ENCODE assay signal across 1 cellular context in the genomic region with DNA sequence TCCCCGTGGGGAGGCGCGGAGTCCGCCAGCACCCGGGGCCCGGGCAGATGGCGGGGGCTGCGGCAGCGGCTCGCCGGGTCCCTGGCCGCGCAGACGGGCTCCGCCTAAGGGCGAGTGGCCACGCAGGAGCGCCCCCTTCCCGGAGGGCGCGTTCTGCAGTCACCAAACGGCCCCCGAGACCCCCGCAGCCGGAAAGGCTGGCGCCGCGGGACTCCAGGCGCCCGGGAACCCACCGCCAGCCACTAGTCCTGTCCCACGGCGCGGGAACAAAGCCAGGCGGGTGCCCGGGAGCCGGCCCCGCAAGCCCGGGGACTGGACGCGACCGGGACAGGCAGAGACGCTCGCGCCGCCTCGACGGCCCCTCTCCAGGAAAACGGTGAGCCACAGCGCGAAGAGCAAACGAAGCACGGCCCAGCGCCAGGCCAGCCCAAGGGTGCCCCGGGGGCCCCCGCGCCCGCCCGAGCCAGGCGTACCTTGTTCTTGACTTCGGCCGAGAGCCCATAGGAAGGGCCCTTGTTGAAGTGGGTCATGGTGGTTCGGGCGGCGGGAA.
TF ChIP-seq lines count a peak whose summit lies in the region.

No MANE protein-coding gene starts in this region.

TF ChIP-seq in HepG2, 621 proteins besides CTCF, POLR2A, EP300 and RAD21 (continued from another document and continues in another):
- TF ChIP-seq, protein P1, sequence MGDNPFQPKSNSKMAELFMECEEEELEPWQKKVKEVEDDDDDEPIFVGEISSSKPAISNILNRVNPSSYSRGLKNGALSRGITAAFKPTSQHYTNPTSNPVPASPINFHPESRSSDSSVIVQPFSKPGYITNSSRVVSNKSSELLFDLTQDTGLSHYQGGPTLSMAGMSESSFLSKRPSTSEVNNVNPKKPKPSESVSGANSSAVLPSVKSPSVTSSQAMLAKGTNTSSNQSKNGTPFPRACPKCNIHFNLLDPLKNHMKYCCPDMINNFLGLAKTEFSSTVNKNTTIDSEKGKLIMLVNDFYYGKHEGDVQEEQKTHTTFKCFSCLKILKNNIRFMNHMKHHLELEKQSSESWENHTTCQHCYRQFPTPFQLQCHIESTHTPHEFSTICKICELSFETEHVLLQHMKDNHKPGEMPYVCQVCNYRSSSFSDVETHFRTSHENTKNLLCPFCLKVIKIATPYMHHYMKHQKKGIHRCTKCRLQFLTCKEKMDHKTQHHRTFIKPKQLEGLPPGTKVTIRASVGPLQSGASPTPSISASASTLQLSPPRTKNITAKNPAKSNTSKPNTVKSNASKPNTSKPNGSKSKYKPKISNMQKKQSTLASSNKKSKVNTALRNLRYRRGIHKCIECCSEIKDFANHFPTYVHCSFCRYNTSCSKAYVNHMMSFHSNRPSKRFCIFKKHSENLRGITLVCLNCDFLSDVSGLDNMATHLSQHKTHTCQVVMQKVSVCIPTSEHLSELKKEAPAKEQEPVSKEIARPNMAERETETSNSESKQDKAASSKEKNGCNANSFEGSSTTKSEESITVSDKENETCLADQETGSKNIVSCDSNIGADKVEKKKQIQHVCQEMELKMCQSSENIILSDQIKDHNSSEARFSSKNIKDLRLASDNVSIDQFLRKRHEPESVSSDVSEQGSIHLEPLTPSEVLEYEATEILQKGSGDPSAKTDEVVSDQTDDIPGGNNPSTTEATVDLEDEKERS (CRISPR knock-in tag; IDR thresholded peaks at IDR 0.05), result no peak
- TF ChIP-seq BRF2 (CRISPR knock-in tag; IDR thresholded peaks at IDR 0.05) (no peak; the same call in 1 of the 2 replicates), ZNF17 (CRISPR knock-in tag; IDR thresholded peaks at IDR 0.05) (no peak), ZNF672 (CRISPR knock-in tag; IDR thresholded peaks at IDR 0.05) (no peak), MLXIP (CRISPR knock-in tag; IDR thresholded peaks at IDR 0.05; ENCODE audit: borderline replicate concordance) (no peak), RCOR2 (CRISPR knock-in tag; IDR thresholded peaks at IDR 0.05) (no peak), SRSF1 (optimal IDR thresholded peaks at IDR 0.05; ENCODE audit: low read depth, low read length) (no peak), RXRB (CRISPR knock-in tag; IDR thresholded peaks at IDR 0.05; ENCODE audit: borderline replicate concordance) (no peak), MXD4 (CRISPR knock-in tag; IDR thresholded peaks at IDR 0.05) (no peak), NCOA5 (CRISPR knock-in tag; IDR thresholded peaks at IDR 0.05) (no peak), MYNN (CRISPR knock-in tag; IDR thresholded peaks at IDR 0.05; ENCODE audit: low read depth) (no peak), KDM5A (IDR thresholded peaks at IDR 0.05; ENCODE audit: borderline replicate concordance, low read length) (no peak), ZNF432 (CRISPR knock-in tag; IDR thresholded peaks at IDR 0.05; ENCODE audit: borderline replicate concordance) (no peak), SNRNP70 (IDR thresholded peaks at IDR 0.05; ENCODE audit: low read depth, low read length) (no peak), ZFAT (CRISPR knock-in tag; conservative IDR thresholded peaks at IDR 0.05) (no peak), ATF2 (CRISPR knock-in tag; IDR thresholded peaks at IDR 0.05) (no peak), HINFP (CRISPR knock-in tag; IDR thresholded peaks at IDR 0.05; ENCODE audit: low read depth) (no peak), IKZF5 (CRISPR knock-in tag; IDR thresholded peaks at IDR 0.05) (no peak), ZNF713 (CRISPR knock-in tag; IDR thresholded peaks at IDR 0.05) (peak; percentile 25; the same call in 1 of the 2 replicates), ZNF557 (CRISPR knock-in tag; IDR thresholded peaks at IDR 0.05) (no peak), CHD4 (IDR thresholded peaks at IDR 0.05; ENCODE audit: borderline replicate concordance, low read length) (no peak), GABPA (IDR thresholded peaks at IDR 0.05; ENCODE audit: low read depth, low read length) (no peak; the same call in 1 of the 2 replicates), GABPA (CRISPR knock-in tag; IDR thresholded peaks at IDR 0.05; ENCODE audit: low read depth) (no peak), YEATS2 (CRISPR knock-in tag; IDR thresholded peaks at IDR 0.05; ENCODE audit: borderline replicate concordance) (no peak), NR3C1 (CRISPR knock-in tag; IDR thresholded peaks at IDR 0.05) (no peak), ZMYM4 (CRISPR knock-in tag; IDR thresholded peaks at IDR 0.05) (no peak), ATM (IDR thresholded peaks at IDR 0.05; ENCODE audit: borderline replicate concordance) (no peak), ZNF790 (CRISPR knock-in tag; IDR thresholded peaks at IDR 0.05; ENCODE audit: borderline replicate concordance) (no peak), CSRNP1 (CRISPR knock-in tag; IDR thresholded peaks at IDR 0.05) (no peak), ZNF563 (CRISPR knock-in tag; IDR thresholded peaks at IDR 0.05) (no peak), SMC3 (IDR thresholded peaks at IDR 0.05; ENCODE audit: low read length) (no peak), TBX2 (CRISPR knock-in tag; IDR thresholded peaks at IDR 0.05; ENCODE audit: borderline replicate concordance) (no peak), ZBTB7A (CRISPR knock-in tag; IDR thresholded peaks at IDR 0.05) (no peak), SMAD3 (CRISPR knock-in tag; IDR thresholded peaks at IDR 0.05) (no peak)
- TF ChIP-seq, protein P2, sequence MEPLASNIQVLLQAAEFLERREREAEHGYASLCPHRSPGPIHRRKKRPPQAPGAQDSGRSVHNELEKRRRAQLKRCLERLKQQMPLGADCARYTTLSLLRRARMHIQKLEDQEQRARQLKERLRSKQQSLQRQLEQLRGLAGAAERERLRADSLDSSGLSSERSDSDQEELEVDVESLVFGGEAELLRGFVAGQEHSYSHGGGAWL (CRISPR knock-in tag; IDR thresholded peaks at IDR 0.05), result no peak; the same call in 1 of the 2 replicates
- TF ChIP-seq, protein P3, sequence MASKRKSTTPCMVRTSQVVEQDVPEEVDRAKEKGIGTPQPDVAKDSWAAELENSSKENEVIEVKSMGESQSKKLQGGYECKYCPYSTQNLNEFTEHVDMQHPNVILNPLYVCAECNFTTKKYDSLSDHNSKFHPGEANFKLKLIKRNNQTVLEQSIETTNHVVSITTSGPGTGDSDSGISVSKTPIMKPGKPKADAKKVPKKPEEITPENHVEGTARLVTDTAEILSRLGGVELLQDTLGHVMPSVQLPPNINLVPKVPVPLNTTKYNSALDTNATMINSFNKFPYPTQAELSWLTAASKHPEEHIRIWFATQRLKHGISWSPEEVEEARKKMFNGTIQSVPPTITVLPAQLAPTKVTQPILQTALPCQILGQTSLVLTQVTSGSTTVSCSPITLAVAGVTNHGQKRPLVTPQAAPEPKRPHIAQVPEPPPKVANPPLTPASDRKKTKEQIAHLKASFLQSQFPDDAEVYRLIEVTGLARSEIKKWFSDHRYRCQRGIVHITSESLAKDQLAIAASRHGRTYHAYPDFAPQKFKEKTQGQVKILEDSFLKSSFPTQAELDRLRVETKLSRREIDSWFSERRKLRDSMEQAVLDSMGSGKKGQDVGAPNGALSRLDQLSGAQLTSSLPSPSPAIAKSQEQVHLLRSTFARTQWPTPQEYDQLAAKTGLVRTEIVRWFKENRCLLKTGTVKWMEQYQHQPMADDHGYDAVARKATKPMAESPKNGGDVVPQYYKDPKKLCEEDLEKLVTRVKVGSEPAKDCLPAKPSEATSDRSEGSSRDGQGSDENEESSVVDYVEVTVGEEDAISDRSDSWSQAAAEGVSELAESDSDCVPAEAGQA (IDR thresholded peaks at IDR 0.05; ENCODE audit: low read depth), result no peak
- TF ChIP-seq, protein P3 (CRISPR knock-in tag; IDR thresholded peaks at IDR 0.05; ENCODE audit: borderline replicate concordance), result no peak
- TF ChIP-seq, protein P4, sequence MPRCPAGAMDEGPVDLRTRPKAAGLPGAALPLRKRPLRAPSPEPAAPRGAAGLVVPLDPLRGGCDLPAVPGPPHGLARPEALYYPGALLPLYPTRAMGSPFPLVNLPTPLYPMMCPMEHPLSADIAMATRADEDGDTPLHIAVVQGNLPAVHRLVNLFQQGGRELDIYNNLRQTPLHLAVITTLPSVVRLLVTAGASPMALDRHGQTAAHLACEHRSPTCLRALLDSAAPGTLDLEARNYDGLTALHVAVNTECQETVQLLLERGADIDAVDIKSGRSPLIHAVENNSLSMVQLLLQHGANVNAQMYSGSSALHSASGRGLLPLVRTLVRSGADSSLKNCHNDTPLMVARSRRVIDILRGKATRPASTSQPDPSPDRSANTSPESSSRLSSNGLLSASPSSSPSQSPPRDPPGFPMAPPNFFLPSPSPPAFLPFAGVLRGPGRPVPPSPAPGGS (CRISPR knock-in tag; IDR thresholded peaks at IDR 0.05), result no peak
